In genomic region chr13:47481521-47481920, GRCh38 we compare ENCODE assay signal across 16 cellular contexts.
DNase-seq lines count a peak whose midpoint lies in the region; ATAC-seq and TF ChIP-seq lines count a peak whose summit lies in the region.
"Had no signal": no experiment of that assay in that cellular context is flagged by ENCODE, and none has a peak within 500 bp of the region (broad histone marks: within the 10 kb centered on the region; RNA-seq: fewer than 3 reads in every experiment).

No MANE protein-coding gene starts in this region.

- no peaks in the 10 kb centered on the region for H3K27me3 Mint-ChIP-seq in HFFc6 (ENCODE audit: insufficient read depth)
- no peaks in the 10 kb centered on the region for H3K27me3 Mint-ChIP-seq in CD8-positive, alpha-beta memory T cell

- intact Hi-C loops in sciatic nerve (cut with DNase I) = no loop called here

- H3K4me1 Mint-ChIP-seq in HFFc6 (ENCODE audit: low read depth) = peaks cover 70% of the 10 kb centered on the region
- H3K4me1 Mint-ChIP-seq in CD8-positive, alpha-beta memory T cell = no peaks in the 10 kb centered on the region

- no peaks in the 10 kb centered on the region for H3K27me3 ChIP-seq in BLaER1 treated with 17β-estradiol and CSF1 and Interleukin-3, amounts not matched to agents 10 nM and 100 nM
- H3K27me3 ChIP-seq in CD8-positive, alpha-beta memory T cell (ENCODE audit: insufficient read depth, low read length, poor library complexity, severe bottlenecking) = no peaks in the 10 kb centered on the region
- H3K27me3 ChIP-seq: BE2C had no signal

- H4K20me1 ChIP-seq in BLaER1 treated with 17β-estradiol and CSF1 and Interleukin-3, amounts not matched to agents 10 nM and 100 nM = no peaks in the 10 kb centered on the region

- no peak overlapping the region for H3K9ac ChIP-seq in BLaER1 treated with 17β-estradiol and CSF1 and Interleukin-3, amounts not matched to agents 10 nM and 100 nM

- peak; percentile 54; the same call in 2 of the 3 replicates for ATAC-seq in SK-N-SH treated with all-trans-retinoic acid at 6 μM for 48 hours
- no peak for ATAC-seq in sciatic nerve
- no peak for ATAC-seq in GM18858 (IDR thresholded peaks at IDR 0.05; ENCODE audit: unreplicated experiment)
- ATAC-seq in HG03108 (IDR thresholded peaks at IDR 0.05; ENCODE audit: unreplicated experiment) = no peak

- peaks cover 0 to 3% (median 0%) of the 10 kb centered on the region in 11 experiments; a peak in 1 of 22 replicates for H3K9me3 ChIP-seq in BLaER1 treated with 17β-estradiol and CSF1 and Interleukin-3, amounts not matched to agents 10 nM and 100 nM (replicated peaks in 1 of 11)
- H3K9me3 ChIP-seq in CD8-positive, alpha-beta memory T cell (ENCODE audit: low read length) = no peaks in the 10 kb centered on the region
- H3K9me3 ChIP-seq: BE2C had no signal

- no peak for TF ChIP-seq CTCF in HFFc6 (IDR thresholded peaks at IDR 0.05)

- peaks cover 4% of the 10 kb centered on the region; the same call in 1 of the 2 replicates for H3K36me3 Mint-ChIP-seq in HFFc6 (ENCODE audit: low read depth)
- no peaks in the 10 kb centered on the region for H3K36me3 Mint-ChIP-seq in CD8-positive, alpha-beta memory T cell
- H3K36me3 Mint-ChIP-seq: IgD-negative memory B cell had no signal

- H3K9me3 Mint-ChIP-seq in HFFc6 = no peaks in the 10 kb centered on the region
- H3K9me3 Mint-ChIP-seq in CD8-positive, alpha-beta memory T cell = peaks cover 0 to 6% (median 0%) of the 10 kb centered on the region in 5 donors
- H3K9me3 Mint-ChIP-seq: CD4-positive, alpha-beta T cell had no signal

- H3K4me3 ChIP-seq in BLaER1 treated with 17β-estradiol and CSF1 and Interleukin-3, amounts not matched to agents 10 nM and 100 nM = no peak overlapping the region
- H3K4me3 ChIP-seq in CD8-positive, alpha-beta memory T cell (ENCODE audit: low read length) = no peak overlapping the region

- H3K27ac ChIP-seq in BLaER1 treated with 17β-estradiol and CSF1 and Interleukin-3, amounts not matched to agents 10 nM and 100 nM = peak overlapping the region in 3 of 11 experiments; percentile 45 to 60 (median 60); a peak in 5 of 22 replicates
- H3K27ac ChIP-seq in CD8-positive, alpha-beta memory T cell (ENCODE audit: low read depth, low read length) = no peak overlapping the region
- H3K27ac ChIP-seq: C4-2B had no signal

- peak overlapping the region; percentile 33; the same call in 1 of the 2 replicates for H3K27ac Mint-ChIP-seq in HFFc6
- no peak overlapping the region for H3K27ac Mint-ChIP-seq in CD8-positive, alpha-beta memory T cell
- H3K27ac Mint-ChIP-seq: CD4-positive, alpha-beta T cell; IgD-negative memory B cell had no signal

- H3K4me2 ChIP-seq in BLaER1 treated with 17β-estradiol and CSF1 and Interleukin-3, amounts not matched to agents 10 nM and 100 nM = peak overlapping the region in 7 of 11 experiments; percentile 16 to 55 (median 49); a peak in 13 of 22 replicates

- peaks cover 0 to 54% (median 31%) of the 10 kb centered on the region in 10 experiments; a peak in 14 of 20 replicates for H3K4me1 ChIP-seq in BLaER1 treated with 17β-estradiol and CSF1 and Interleukin-3, amounts not matched to agents 10 nM and 100 nM
- no peaks in the 10 kb centered on the region for H3K4me1 ChIP-seq in CD8-positive, alpha-beta memory T cell (ENCODE audit: insufficient read depth, low read length)
- H3K4me1 ChIP-seq: BE2C had no signal

- H3K4me3 Mint-ChIP-seq in HFFc6 = no peak overlapping the region
- H3K4me3 Mint-ChIP-seq in CD8-positive, alpha-beta memory T cell = no peak overlapping the region
- H3K4me3 Mint-ChIP-seq: CD4-positive, alpha-beta T cell; IgD-negative memory B cell had no signal

- no peaks in the 10 kb centered on the region for H3K36me3 ChIP-seq in BLaER1 treated with 17β-estradiol and CSF1 and Interleukin-3, amounts not matched to agents 10 nM and 100 nM
- H3K36me3 ChIP-seq in CD8-positive, alpha-beta memory T cell (ENCODE audit: insufficient read depth, low read length) = no peaks in the 10 kb centered on the region
- H3K36me3 ChIP-seq: BE2C had no signal

- DNase-seq in HFFc6 (no peak), myocyte (ENCODE audit: low read depth) (peak; percentile 21), sciatic nerve (ENCODE audit: low spot score) (no peak)
- no peak for DNase-seq in CD8-positive, alpha-beta memory T cell
- DNase-seq: BE2C; Calu3; CD4-positive, alpha-beta T cell; GOT3; H7; Karpas-422 had no signal

- CTCF ChIA-PET in CD8-positive, alpha-beta memory T cell (lab: Charles Lee) = no interaction called here

- POLR2A ChIA-PET in CD8-positive, alpha-beta memory T cell (lab: Charles Lee) = no interaction called here

TF ChIP-seq in SK-N-SH treated with all-trans-retinoic acid at 6 μM for 48 hours, 23 proteins besides CTCF, POLR2A, EP300 and RAD21 (continues in another document):
- no peak for TF ChIP-seq ZFP3 (CRISPR knock-in tag; IDR thresholded peaks at IDR 0.05)
- no peak for TF ChIP-seq BACH2 (CRISPR knock-in tag; IDR thresholded peaks at IDR 0.05; ENCODE audit: borderline replicate concordance)
- no peak for TF ChIP-seq GLIS3 (CRISPR knock-in tag; IDR thresholded peaks at IDR 0.05)
- no peak for TF ChIP-seq TOX (CRISPR knock-in tag; IDR thresholded peaks at IDR 0.05; ENCODE audit: borderline replicate concordance)
- TF ChIP-seq ZNF565 (CRISPR knock-in tag; conservative IDR thresholded peaks at IDR 0.05; ENCODE audit: low read depth) = no peak
- TF ChIP-seq ISL1 (CRISPR knock-in tag; IDR thresholded peaks at IDR 0.05) = no peak
- no peak for TF ChIP-seq SNAI2 (CRISPR knock-in tag; IDR thresholded peaks at IDR 0.05)
- TF ChIP-seq ZFP30 (CRISPR knock-in tag; IDR thresholded peaks at IDR 0.05) = no peak
- TF ChIP-seq TSHZ2 (CRISPR knock-in tag; IDR thresholded peaks at IDR 0.05) = no peak
- no peak for TF ChIP-seq ZC3H10 (CRISPR knock-in tag; IDR thresholded peaks at IDR 0.05)
- no peak for TF ChIP-seq ZNF70 (CRISPR knock-in tag; IDR thresholded peaks at IDR 0.05)
- TF ChIP-seq PATZ1 (CRISPR knock-in tag; IDR thresholded peaks at IDR 0.05; ENCODE audit: borderline replicate concordance) = no peak
- TF ChIP-seq CREB5 (CRISPR knock-in tag; IDR thresholded peaks at IDR 0.05; ENCODE audit: low read depth) = no peak
